Comparison of ENCODE assay signal across 14 cellular contexts in genomic region chr6:79127660-79128059, GRCh38. TPM values are rescaled to one million over a fixed set of nuclear protein-coding genes. Genes with fewer than 3 reads are reported as not detected.
DNase-seq lines count a peak whose midpoint lies in the region; ATAC-seq, FAIRE-seq and TF ChIP-seq lines count a peak whose summit lies in the region.
"Had no signal": no experiment of that assay in that cellular context is flagged by ENCODE, and none has a peak within 500 bp of the region (broad histone marks: within the 10 kb centered on the region; RNA-seq: fewer than 3 reads in every experiment).

No MANE protein-coding gene starts in this region.

- FAIRE-seq in frontal cortex (lab: Jason Lieb, UNC): no peak

- peak overlapping the region; percentile 60 for H3K23ac ChIP-seq in neuronal stem cell (ENCODE audit: low read depth, low read length, poor library complexity)

- H3K27me3 ChIP-seq in brain microvascular endothelial cell (replicated peaks) (no peaks in the 10 kb centered on the region), neuronal stem cell (ENCODE audit: control insufficient read depth in 3 of 3, insufficient read depth in 3 of 3, low read depth in 1 of 3, low read length in 3 of 3) (peaks cover 0 to 3% (median 0%) of the 10 kb centered on the region in 3 experiments), gastrocnemius medialis (no peaks in the 10 kb centered on the region)

- no peak overlapping the region for H2AFZ ChIP-seq in neuronal stem cell (ENCODE audit: low read length)

- TF ChIP-seq POLR2A in gastrocnemius medialis (IDR thresholded peaks at IDR 0.05): no peak

- H3K9ac ChIP-seq in neuronal stem cell (ENCODE audit: low read depth, low read length, poor library complexity): no peak overlapping the region

- H3K36me3 ChIP-seq in brain microvascular endothelial cell (replicated peaks): no peaks in the 10 kb centered on the region
- H3K36me3 ChIP-seq in neuronal stem cell (replicated peaks in 1 of 2; ENCODE audit: control insufficient read depth in 2 of 2, insufficient read depth in 2 of 2, low read length in 2 of 2): no peaks in the 10 kb centered on the region
- H3K36me3 ChIP-seq in gastrocnemius medialis: no peaks in the 10 kb centered on the region

- DNase-seq in DMS53 (lab: John Stamatoyannopoulos, UW) (peak; percentile 18), DMS53 treated with DMSO at 0.1 percent for 48 hours (lab: John Stamatoyannopoulos, UW; ENCODE audit: unreplicated experiment) (no peak), brain microvascular endothelial cell (no peak), neuronal stem cell (ENCODE audit: low spot score) (no peak), gastrocnemius medialis (no peak), frontal cortex (ENCODE audit: low spot score in 2 of 2) (no peak)
- DNase-seq: 8988T; activated CD8-positive, alpha-beta memory T cell treated with anti-CD3 and anti-CD28 coated beads, Interleukin-2, amount 50 U/mL, for 4 hours; activated naive CD4-positive, alpha-beta T cell treated with Interleukin-2 at 50 U/mL for 16 hours; NCI-H146; NCI-H510A treated with DMSO at 0.1 percent for 48 hours; stimulated activated CD4-positive, alpha-beta T cell treated with anti-CD3 and anti-CD28 coated beads, Interleukin-4, amount 100 ng/mL, for 4 hours had no signal

- H2AK5ac ChIP-seq in neuronal stem cell (ENCODE audit: low read depth, low read length): no peak overlapping the region

- H3K4me1 ChIP-seq in neuronal stem cell (ENCODE audit: control insufficient read depth in 2 of 2, insufficient read depth in 1 of 2, low read depth in 1 of 2, low read length in 2 of 2) (no peaks in the 10 kb centered on the region), gastrocnemius medialis (no peaks in the 10 kb centered on the region)

- H3K27ac ChIP-seq in brain microvascular endothelial cell (no peak overlapping the region), neuronal stem cell (replicated peaks; ENCODE audit: low read length) (no peak overlapping the region), gastrocnemius medialis (no peak overlapping the region)

- H4K91ac ChIP-seq in neuronal stem cell (ENCODE audit: low read depth, low read length, poor library complexity): no peak overlapping the region

- ATAC-seq in gastrocnemius medialis: no peak
- no peak for ATAC-seq in HG02938 (IDR thresholded peaks at IDR 0.05; ENCODE audit: unreplicated experiment)

- H3K4me2 ChIP-seq in neuronal stem cell (ENCODE audit: insufficient read depth, low read length, poor library complexity, severe bottlenecking): no peak overlapping the region

- no peak overlapping the region for H2BK15ac ChIP-seq in neuronal stem cell (ENCODE audit: low read length)

- no peak overlapping the region for H2BK5ac ChIP-seq in neuronal stem cell (ENCODE audit: low read length)

- TF ChIP-seq EP300 in Ishikawa (IDR thresholded peaks at IDR 0.05; ENCODE audit: borderline replicate concordance): no peak

- intact Hi-C loops in gastrocnemius medialis (cut with DNase I; ENCODE audit: low total_unique reads): no loop called here

- peak; percentile 20; the same call in 1 of the 2 replicates for TF ChIP-seq RAD21 in Ishikawa (IDR thresholded peaks at IDR 0.05; ENCODE audit: low read depth)

- no peaks in the 10 kb centered on the region for H3K79me1 ChIP-seq in neuronal stem cell (ENCODE audit: low read depth, low read length)

- H3K4me3 ChIP-seq in brain microvascular endothelial cell (ENCODE audit: low read depth, low read length): no peak overlapping the region
- no peak overlapping the region for H3K4me3 ChIP-seq in neuronal stem cell (ENCODE audit: low read length in 2 of 2)
- no peak overlapping the region for H3K4me3 ChIP-seq in gastrocnemius medialis

- peak overlapping the region; percentile 59 for H3K18ac ChIP-seq in neuronal stem cell (ENCODE audit: low read length)

- TF ChIP-seq CTCF in brain microvascular endothelial cell (IDR thresholded peaks at IDR 0.05; ENCODE audit: low read depth, low read length, missing control alignments) (peak; percentile 24), gastrocnemius medialis (IDR thresholded peaks at IDR 0.05 in 4 of 5, conservative IDR thresholded peaks at IDR 0.05 in 1 of 5) (no peak)

- no peak overlapping the region for H3K14ac ChIP-seq in neuronal stem cell (ENCODE audit: low read length)

- in situ Hi-C loops in brain microvascular endothelial cell (cut with HindIII; ENCODE audit: low pct_ligation_motif_present, low sequenced_read_pairs): no loop called here
- in situ Hi-C loops in gastrocnemius medialis (cut with MboI; ENCODE audit: low sequenced_read_pairs in 4 of 4): no loop called here

- H3K4ac ChIP-seq in neuronal stem cell (ENCODE audit: low read length): no peak overlapping the region

- H2BK120ac ChIP-seq in neuronal stem cell (ENCODE audit: low read depth, low read length): no peak overlapping the region

- no peak overlapping the region for H2BK12ac ChIP-seq in neuronal stem cell (ENCODE audit: low read length)

- no peaks in the 10 kb centered on the region for H3K9me3 ChIP-seq in neuronal stem cell (replicated peaks in 1 of 2; ENCODE audit: control insufficient read depth in 2 of 2, insufficient read depth in 1 of 2, low read depth in 1 of 2, low read length in 2 of 2)
- no peaks in the 10 kb centered on the region for H3K9me3 ChIP-seq in gastrocnemius medialis

- peak overlapping the region; percentile 0 for H4K8ac ChIP-seq in neuronal stem cell (ENCODE audit: low read depth, low read length)

TF ChIP-seq in Ishikawa, 13 proteins besides CTCF, POLR2A, EP300 and RAD21:
- no peak for TF ChIP-seq CREB1 (IDR thresholded peaks at IDR 0.05; ENCODE audit: low read depth)
- TF ChIP-seq, protein P1, sequence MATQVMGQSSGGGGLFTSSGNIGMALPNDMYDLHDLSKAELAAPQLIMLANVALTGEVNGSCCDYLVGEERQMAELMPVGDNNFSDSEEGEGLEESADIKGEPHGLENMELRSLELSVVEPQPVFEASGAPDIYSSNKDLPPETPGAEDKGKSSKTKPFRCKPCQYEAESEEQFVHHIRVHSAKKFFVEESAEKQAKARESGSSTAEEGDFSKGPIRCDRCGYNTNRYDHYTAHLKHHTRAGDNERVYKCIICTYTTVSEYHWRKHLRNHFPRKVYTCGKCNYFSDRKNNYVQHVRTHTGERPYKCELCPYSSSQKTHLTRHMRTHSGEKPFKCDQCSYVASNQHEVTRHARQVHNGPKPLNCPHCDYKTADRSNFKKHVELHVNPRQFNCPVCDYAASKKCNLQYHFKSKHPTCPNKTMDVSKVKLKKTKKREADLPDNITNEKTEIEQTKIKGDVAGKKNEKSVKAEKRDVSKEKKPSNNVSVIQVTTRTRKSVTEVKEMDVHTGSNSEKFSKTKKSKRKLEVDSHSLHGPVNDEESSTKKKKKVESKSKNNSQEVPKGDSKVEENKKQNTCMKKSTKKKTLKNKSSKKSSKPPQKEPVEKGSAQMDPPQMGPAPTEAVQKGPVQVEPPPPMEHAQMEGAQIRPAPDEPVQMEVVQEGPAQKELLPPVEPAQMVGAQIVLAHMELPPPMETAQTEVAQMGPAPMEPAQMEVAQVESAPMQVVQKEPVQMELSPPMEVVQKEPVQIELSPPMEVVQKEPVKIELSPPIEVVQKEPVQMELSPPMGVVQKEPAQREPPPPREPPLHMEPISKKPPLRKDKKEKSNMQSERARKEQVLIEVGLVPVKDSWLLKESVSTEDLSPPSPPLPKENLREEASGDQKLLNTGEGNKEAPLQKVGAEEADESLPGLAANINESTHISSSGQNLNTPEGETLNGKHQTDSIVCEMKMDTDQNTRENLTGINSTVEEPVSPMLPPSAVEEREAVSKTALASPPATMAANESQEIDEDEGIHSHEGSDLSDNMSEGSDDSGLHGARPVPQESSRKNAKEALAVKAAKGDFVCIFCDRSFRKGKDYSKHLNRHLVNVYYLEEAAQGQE (IDR thresholded peaks at IDR 0.05; ENCODE audit: low read depth): no peak

RNA-seq across cellular contexts. Expression of gene PHIP, which starts 49.6 kb away (rescaled TPM):
- polyA plus RNA-seq in neuronal stem cell (2013, experiment 1 of 2): 34.9 TPM
- 37.0 TPM for polyA plus RNA-seq in neuronal stem cell (2013, experiment 2 of 2)
- total RNA-seq in gastrocnemius medialis (10 to 100 TPM; 10.9 to 25.1 (median 16.6) TPM), frontal cortex (47.7 TPM)
